10 cellular contexts compared by ENCODE assay signal in genomic region chr3:172208586-172209332, GRCh38.
DNase-seq lines count a peak whose midpoint lies in the region; ATAC-seq and TF ChIP-seq lines count a peak whose summit lies in the region.
"Had no signal": no experiment of that assay in that cellular context is flagged by ENCODE, and none has a peak within 500 bp of the region (broad histone marks: within the 10 kb centered on the region; RNA-seq: fewer than 3 reads in every experiment).

No MANE protein-coding gene starts in this region.

- H4K20me1 ChIP-seq in DND-41 (ENCODE audit: insufficient read depth, low read length), result 0 out of 2 replicates have a peak, but pooled peaks cover 2% of the 10 kb centered on the region

- H3K4me3 Mint-ChIP-seq in natural killer cell treated with Interleukin-12 subunit alpha and Interleukin-12 subunit beta and Interleukin-15 and Interleukin-18, amount 100 ng/mL, for 72 hours, result no peak overlapping the region

- peak; percentile 5 for DNase-seq in DND-41
- DNase-seq in NCI-H69 (lab: John Stamatoyannopoulos, UW), result peak; percentile 29
- DNase-seq in esophagus muscularis mucosa (ENCODE audit: extremely low spot score), result no peak
- DNase-seq in natural killer cell treated with Interleukin-12 subunit alpha and Interleukin-12 subunit beta and Interleukin-15 and Interleukin-18, amount 100 ng/mL, for 72 hours (ENCODE audit: low spot score), result no peak
- DNase-seq in brain microvascular endothelial cell, result no peak
- no peak for DNase-seq in HCEC 1CT
- no peak for DNase-seq in activated CD4-positive, alpha-beta T cell treated with anti-CD3 and anti-CD28 coated beads, Interleukin-2, amount 50 U/mL, for 4 hours

- WGBS in esophagus muscularis mucosa, result 80% methylated on average over 16 of the region's 20 CpGs

- H3K36me3 ChIP-seq in DND-41 (ENCODE audit: insufficient read depth, low read length), result no peaks in the 10 kb centered on the region
- H3K36me3 ChIP-seq in esophagus muscularis mucosa, result no peaks in the 10 kb centered on the region
- peaks cover 13% of the 10 kb centered on the region for H3K36me3 ChIP-seq in brain microvascular endothelial cell (replicated peaks)
- H3K36me3 ChIP-seq: tibial nerve had no signal

- TF ChIP-seq EP300 in esophagus muscularis mucosa (IDR thresholded peaks at IDR 0.05), result no peak

- TF ChIP-seq POLR2A in esophagus muscularis mucosa (IDR thresholded peaks at IDR 0.05; ENCODE audit: low read depth), result no peak

- no peaks in the 10 kb centered on the region for H3K79me2 ChIP-seq in DND-41 (ENCODE audit: insufficient read depth, low read length)

- H3K9me3 Mint-ChIP-seq in natural killer cell treated with Interleukin-12 subunit alpha and Interleukin-12 subunit beta and Interleukin-15 and Interleukin-18, amount 100 ng/mL, for 72 hours, result peaks cover 6% of the 10 kb centered on the region

- no peak overlapping the region for H2AFZ ChIP-seq in DND-41 (ENCODE audit: low read depth, low read length)

- TF ChIP-seq CTCF in DND-41 (IDR thresholded peaks at IDR 0.05; ENCODE audit: borderline replicate concordance, extremely low read depth, low read length, poor library complexity, severe bottlenecking) (no peak), esophagus muscularis mucosa (IDR thresholded peaks at IDR 0.05) (no peak), brain microvascular endothelial cell (IDR thresholded peaks at IDR 0.05; ENCODE audit: low read depth, low read length, missing control alignments) (no peak)

- no peaks in the 10 kb centered on the region for H3K27me3 Mint-ChIP-seq in natural killer cell treated with Interleukin-12 subunit alpha and Interleukin-12 subunit beta and Interleukin-15 and Interleukin-18, amount 100 ng/mL, for 72 hours

- ATAC-seq in DND-41 (ENCODE audit: insufficient read depth, low read depth), result peak; percentile 55
- peak; percentile 80 to 83 for ATAC-seq in natural killer cell treated with Interleukin-12 subunit alpha and Interleukin-12 subunit beta and Interleukin-15 and Interleukin-18, amount 100 ng/mL, for 72 hours
- ATAC-seq in HG03159 (IDR thresholded peaks at IDR 0.05; ENCODE audit: unreplicated experiment), result no peak

- H3K4me2 ChIP-seq in DND-41 (ENCODE audit: insufficient read depth, low read length), result no peak overlapping the region
- H3K4me2 ChIP-seq: BLaER1 had no signal

- no peaks in the 10 kb centered on the region for H3K4me1 ChIP-seq in DND-41 (ENCODE audit: insufficient read depth, low read length)
- peaks cover 62 to 71% (median 68%) of the 10 kb centered on the region in 4 donors for H3K4me1 ChIP-seq in esophagus muscularis mucosa
- H3K4me1 ChIP-seq: BLaER1 had no signal

- peaks cover 25% of the 10 kb centered on the region for H3K36me3 Mint-ChIP-seq in natural killer cell treated with Interleukin-12 subunit alpha and Interleukin-12 subunit beta and Interleukin-15 and Interleukin-18, amount 100 ng/mL, for 72 hours

- intact Hi-C loops in esophagus muscularis mucosa (cut with DNase I), result loop anchor here (10.0 kb wide), 1 partner anchor 164 kb away; no protein-coding TSS in a partner anchor

- no peaks in the 10 kb centered on the region for H3K27me3 ChIP-seq in DND-41 (ENCODE audit: insufficient read depth, low read length, poor library complexity)
- no peaks in the 10 kb centered on the region for H3K27me3 ChIP-seq in esophagus muscularis mucosa
- no peaks in the 10 kb centered on the region for H3K27me3 ChIP-seq in brain microvascular endothelial cell (replicated peaks)
- H3K27me3 ChIP-seq: BLaER1, tibial nerve had no signal

- peak overlapping the region; percentile 44 to 84 for H3K27ac Mint-ChIP-seq in natural killer cell treated with Interleukin-12 subunit alpha and Interleukin-12 subunit beta and Interleukin-15 and Interleukin-18, amount 100 ng/mL, for 72 hours

- H3K9me3 ChIP-seq in DND-41 (ENCODE audit: insufficient read depth, low read length, severe bottlenecking) (peaks cover 17% of the 10 kb centered on the region), esophagus muscularis mucosa (no peaks in the 10 kb centered on the region)
- H3K9me3 ChIP-seq: tibial nerve had no signal

- peaks cover 55% of the 10 kb centered on the region in 2 donors for H3K4me1 Mint-ChIP-seq in natural killer cell treated with Interleukin-12 subunit alpha and Interleukin-12 subunit beta and Interleukin-15 and Interleukin-18, amount 100 ng/mL, for 72 hours (ENCODE audit: low read depth in 2 of 2)

- no peak overlapping the region for H3K4me3 ChIP-seq in DND-41 (ENCODE audit: low read depth in 1 of 2, low read length in 2 of 2)
- H3K4me3 ChIP-seq in esophagus muscularis mucosa, result no peak overlapping the region
- no peak overlapping the region for H3K4me3 ChIP-seq in brain microvascular endothelial cell (ENCODE audit: low read depth, low read length)
- H3K4me3 ChIP-seq: BLaER1, tibial nerve had no signal

- in situ Hi-C loops in brain microvascular endothelial cell (cut with HindIII; ENCODE audit: low pct_ligation_motif_present, low sequenced_read_pairs), result no loop called here

- H3K9ac ChIP-seq in DND-41 (ENCODE audit: low read depth, low read length), result no peak overlapping the region
- H3K9ac ChIP-seq: BLaER1 had no signal

- H3K27ac ChIP-seq in DND-41 (ENCODE audit: low read length) (no peak overlapping the region), esophagus muscularis mucosa (replicated peaks in 1 of 4) (peak overlapping the region; percentile 53 to 63 (median 54)), brain microvascular endothelial cell (no peak overlapping the region)
- H3K27ac ChIP-seq: BLaER1 had no signal

Comparison
In these comparisons a context has a peak if more than half of its experiments do, and no peak if none do; other contexts are left out.
1. DNase-seq: peak in DND-41 (single experiment) and NCI-H69 (single experiment); none in esophagus muscularis mucosa (single experiment), natural killer cell treated with Interleukin-12 subunit alpha and Interleukin-12 subunit beta and Interleukin-15 and Interleukin-18, amount 100 ng/mL, for 72 hours (single experiment), brain microvascular endothelial cell (single experiment), HCEC 1CT (single experiment) and activated CD4-positive, alpha-beta T cell treated with anti-CD3 and anti-CD28 coated beads, Interleukin-2, amount 50 U/mL, for 4 hours (0 of 2).
2. H3K27ac ChIP-seq: peak in esophagus muscularis mucosa (4 of 4); none in DND-41 (single experiment) and brain microvascular endothelial cell (single experiment).